ENCODE assay signal across 22 cellular contexts in genomic region chr16:83040174-83040573, GRCh38.
DNase-seq lines count a peak whose midpoint lies in the region; ATAC-seq and TF ChIP-seq lines count a peak whose summit lies in the region.
"Had no signal": no experiment of that assay in that cellular context is flagged by ENCODE, and none has a peak within 500 bp of the region (broad histone marks: within the 10 kb centered on the region; RNA-seq: fewer than 3 reads in every experiment).

No MANE protein-coding gene starts in this region.

- peak; percentile 16 to 34 for ATAC-seq in stimulated activated naive B cell treated with anti-CD40 and anti-IgM and Interleukin-4, amounts not matched to agents 10 μg/mL and 1 μg/mL and 100 μg/mL, for 72 hours (replicated peaks)
- no peak for ATAC-seq in GM19467 (IDR thresholded peaks at IDR 0.05; ENCODE audit: unreplicated experiment)
- ATAC-seq: esophagus mucosa, left ventricle myocardium superior had no signal

- TF ChIP-seq CTCF in MCF 10A (IDR thresholded peaks at IDR 0.05; ENCODE audit: unreplicated experiment): no peak
- TF ChIP-seq CTCF in breast epithelium (IDR thresholded peaks at IDR 0.05): no peak
- TF ChIP-seq CTCF in fibroblast of mammary gland (conservative IDR thresholded peaks at IDR 0.05; ENCODE audit: control insufficient read depth, insufficient read depth, low read depth, low read length): no peak
- TF ChIP-seq CTCF in stomach (IDR thresholded peaks at IDR 0.05): no peak

- H3K36me3 ChIP-seq in breast epithelium (no peaks in the 10 kb centered on the region), stomach (no peaks in the 10 kb centered on the region)
- H3K36me3 ChIP-seq: cardiac muscle cell, neutrophil, suprapubic skin had no signal

- peaks cover 5% of the 10 kb centered on the region for H3K4me1 Mint-ChIP-seq in MCF 10A (ENCODE audit: insufficient read depth, unreplicated experiment)
- no peaks in the 10 kb centered on the region for H3K4me1 Mint-ChIP-seq in stimulated activated naive B cell treated with anti-CD40 and anti-IgM and Interleukin-4, amounts not matched to agents 10 μg/mL and 1 μg/mL and 100 μg/mL, for 72 hours
- H3K4me1 Mint-ChIP-seq: activated naive CD8-positive, alpha-beta T cell treated with anti-CD3 and anti-CD28 coated beads, Interleukin-2, amount 10 ng/mL, durations not matched to agents 7 days and 5 days; CD4-positive, CD25-positive, alpha-beta regulatory T cell had no signal

- no peak for TF ChIP-seq EP300 in stomach (IDR thresholded peaks at IDR 0.05)

- H3K9me3 Mint-ChIP-seq in MCF 10A (ENCODE audit: unreplicated experiment): no peaks in the 10 kb centered on the region
- no peaks in the 10 kb centered on the region for H3K9me3 Mint-ChIP-seq in stimulated activated naive B cell treated with anti-CD40 and anti-IgM and Interleukin-4, amounts not matched to agents 10 μg/mL and 1 μg/mL and 100 μg/mL, for 72 hours

- no peak overlapping the region for H3K4me3 Mint-ChIP-seq in MCF 10A (ENCODE audit: unreplicated experiment)
- no peak overlapping the region for H3K4me3 Mint-ChIP-seq in stimulated activated naive B cell treated with anti-CD40 and anti-IgM and Interleukin-4, amounts not matched to agents 10 μg/mL and 1 μg/mL and 100 μg/mL, for 72 hours
- H3K4me3 Mint-ChIP-seq: activated naive CD8-positive, alpha-beta T cell treated with anti-CD3 and anti-CD28 coated beads, Interleukin-2, amount 10 ng/mL, durations not matched to agents 7 days and 5 days; activated T-helper 1 cell treated with anti-CD3 and anti-CD28 coated beads, Interleukin-12 subunit alpha, Interleukin-12 subunit beta, Interleukin-2, Interleukin-4 antibody, amounts not matched to agents 30 ng/mL and 10 ng/mL and 1 ng/mL, durations not matched to agents 14 hours and 24 hours and 36 hours; CD4-positive, CD25-positive, alpha-beta regulatory T cell had no signal

- intact Hi-C loops in MCF 10A (cut with micrococcal nuclease) (no loop called here), breast epithelium (cut with DNase I; ENCODE audit: low total_unique reads) (no loop called here), stomach (cut with DNase I; ENCODE audit: low total_unique reads) (no loop called here)

- BruUV-seq in MCF 10A (replicated peaks; lab: Mats Ljungman, UMichigan): no TSS peak

- no peak overlapping the region for H3K27ac Mint-ChIP-seq in MCF 10A (ENCODE audit: low read depth, unreplicated experiment)
- H3K27ac Mint-ChIP-seq in stimulated activated naive B cell treated with anti-CD40 and anti-IgM and Interleukin-4, amounts not matched to agents 10 μg/mL and 1 μg/mL and 100 μg/mL, for 72 hours: no peak overlapping the region
- H3K27ac Mint-ChIP-seq: activated naive CD8-positive, alpha-beta T cell treated with anti-CD3 and anti-CD28 coated beads, Interleukin-2, amount 10 ng/mL, durations not matched to agents 7 days and 5 days; activated T-helper 1 cell treated with anti-CD3 and anti-CD28 coated beads, Interleukin-12 subunit alpha, Interleukin-12 subunit beta, Interleukin-2, Interleukin-4 antibody, amounts not matched to agents 30 ng/mL and 10 ng/mL and 1 ng/mL, durations not matched to agents 14 hours and 24 hours and 36 hours; CD4-positive, CD25-positive, alpha-beta regulatory T cell had no signal

- peaks cover 7% of the 10 kb centered on the region for H3K36me3 Mint-ChIP-seq in MCF 10A (ENCODE audit: insufficient read depth, unreplicated experiment)
- no peaks in the 10 kb centered on the region for H3K36me3 Mint-ChIP-seq in stimulated activated naive B cell treated with anti-CD40 and anti-IgM and Interleukin-4, amounts not matched to agents 10 μg/mL and 1 μg/mL and 100 μg/mL, for 72 hours
- H3K36me3 Mint-ChIP-seq: activated naive CD8-positive, alpha-beta T cell treated with anti-CD3 and anti-CD28 coated beads, Interleukin-2, amount 10 ng/mL, durations not matched to agents 7 days and 5 days; CD4-positive, CD25-positive, alpha-beta regulatory T cell had no signal

- H3K27me3 ChIP-seq in breast epithelium: no peaks in the 10 kb centered on the region
- no peaks in the 10 kb centered on the region for H3K27me3 ChIP-seq in stomach
- H3K27me3 ChIP-seq: cardiac muscle cell, neutrophil, suprapubic skin had no signal

- H3K9me3 ChIP-seq in breast epithelium (no peaks in the 10 kb centered on the region), stomach (no peaks in the 10 kb centered on the region)
- H3K9me3 ChIP-seq: neutrophil, suprapubic skin had no signal

- H3K4me1 ChIP-seq in breast epithelium: no peaks in the 10 kb centered on the region
- H3K4me1 ChIP-seq in stomach: no peaks in the 10 kb centered on the region
- H3K4me1 ChIP-seq: suprapubic skin had no signal

- H3K4me3 ChIP-seq in breast epithelium (no peak overlapping the region), fibroblast of mammary gland (ENCODE audit: control insufficient read depth, low read depth, low read length) (no peak overlapping the region), stomach (no peak overlapping the region)
- H3K4me3 ChIP-seq: cardiac muscle cell, suprapubic skin had no signal

- CTCF ChIA-PET in MCF 10A (lab: Yijun Ruan, JAX): no interaction called here

- TF ChIP-seq POLR2A in breast epithelium (IDR thresholded peaks at IDR 0.05): no peak
- TF ChIP-seq POLR2A in stomach (IDR thresholded peaks at IDR 0.05): no peak

- H3K27ac ChIP-seq in breast epithelium (no peak overlapping the region), stomach (no peak overlapping the region)
- H3K27ac ChIP-seq: cardiac muscle cell, neutrophil, suprapubic skin had no signal

- WGBS in stomach, 5 donors: 70 to 83% (median 80%) methylated on average over 4 of the region's 4 CpGs

- H3K27me3 Mint-ChIP-seq in MCF 10A (ENCODE audit: insufficient read depth, unreplicated experiment): no peaks in the 10 kb centered on the region
- H3K27me3 Mint-ChIP-seq in stimulated activated naive B cell treated with anti-CD40 and anti-IgM and Interleukin-4, amounts not matched to agents 10 μg/mL and 1 μg/mL and 100 μg/mL, for 72 hours: peaks cover 5 to 7% of the 10 kb centered on the region in 2 donors
- H3K27me3 Mint-ChIP-seq: activated naive CD8-positive, alpha-beta T cell treated with anti-CD3 and anti-CD28 coated beads, Interleukin-2, amount 10 ng/mL, durations not matched to agents 7 days and 5 days; CD4-positive, CD25-positive, alpha-beta regulatory T cell had no signal

- POLR2A ChIA-PET in MCF 10A (lab: Yijun Ruan, JAX): no interaction called here

- DNase-seq in MCF 10A (ENCODE audit: unreplicated experiment) (peak; percentile 53), breast epithelium (ENCODE audit: low spot score in 2 of 2) (no peak), SW480 (ENCODE audit: low spot score) (peak; percentile 4), fibroblast of mammary gland (ENCODE audit: low read depth) (peak; percentile 43), GF-D8 (lab: John Stamatoyannopoulos, UW) (no peak), stomach (no peak)
- no peak for DNase-seq in stimulated activated naive B cell treated with anti-CD40 and anti-IgM and Interleukin-4, amounts not matched to agents 10 μg/mL and 1 μg/mL and 100 μg/mL, for 72 hours
- DNase-seq: activated CD4-positive, CD25-positive, alpha-beta regulatory T cell; activated naive CD8-positive, alpha-beta T cell treated with anti-CD3 and anti-CD28 coated beads, Interleukin-2, amount 10 ng/mL, durations not matched to agents 7 days and 5 days; CD4-positive, CD25-positive, alpha-beta regulatory T cell; DMS153; glutamatergic neuron; left ventricle myocardium superior; NCI-H1417; NCI-H2171 treated with DMSO at 0.1 percent for 48 hours; NCI-H748 treated with DMSO at 0.1 percent for 48 hours had no signal

Comparison
In these comparisons a context has a peak if more than half of its experiments do, and no peak if none do; other contexts are left out.
1. DNase-seq: peak in MCF 10A (single experiment), SW480 (single experiment) and fibroblast of mammary gland (single experiment); none in breast epithelium (0 of 2), stimulated activated naive B cell treated with anti-CD40 and anti-IgM and Interleukin-4, amounts not matched to agents 10 μg/mL and 1 μg/mL and 100 μg/mL, for 72 hours (single experiment), GF-D8 (single experiment) and stomach (single experiment).